ENCODE assay signal across 16 cellular contexts in genomic region chr3:100850156-100850555, GRCh38.
DNase-seq lines count a peak whose midpoint lies in the region; ATAC-seq and TF ChIP-seq lines count a peak whose summit lies in the region.
"Had no signal": no experiment of that assay in that cellular context is flagged by ENCODE, and none has a peak within 500 bp of the region (broad histone marks: within the 10 kb centered on the region; RNA-seq: fewer than 3 reads in every experiment).

No MANE protein-coding gene starts in this region.

- H2BK12ac ChIP-seq in trophoblast cell (ENCODE audit: low read length) = no peak overlapping the region

- H4K5ac ChIP-seq in IMR-90 (ENCODE audit: low read depth, low read length) = no peak overlapping the region

- H3K4ac ChIP-seq in IMR-90 (ENCODE audit: low read depth, low read length) = no peak overlapping the region
- no peak overlapping the region for H3K4ac ChIP-seq in trophoblast cell (ENCODE audit: low read depth, low read length)

- H3K9ac ChIP-seq in IMR-90 (ENCODE audit: low read depth, low read length) (no peak overlapping the region), trophoblast cell (ENCODE audit: low read length) (no peak overlapping the region)
- H3K9ac ChIP-seq: BLaER1 treated with 17β-estradiol and CSF1 and Interleukin-3, amounts not matched to agents 10 nM and 100 nM had no signal

- no peaks in the 10 kb centered on the region for H3K36me3 ChIP-seq in IMR-90 (ENCODE audit: control insufficient read depth, insufficient read depth, low read length)
- no peaks in the 10 kb centered on the region for H3K36me3 ChIP-seq in trophoblast cell (ENCODE audit: control insufficient read depth in 1 of 2, insufficient read depth in 2 of 2, low read length in 2 of 2)
- H3K36me3 ChIP-seq: BLaER1 treated with 17β-estradiol and CSF1 and Interleukin-3, amounts not matched to agents 10 nM and 100 nM had no signal

- no peak for TF ChIP-seq POLR2A in IMR-90 (IDR thresholded peaks at IDR 0.05; ENCODE audit: low read depth, low read length)

- H3K27ac ChIP-seq in IMR-90 (ENCODE audit: insufficient read depth, low read length) (no peak overlapping the region), trophoblast cell (ENCODE audit: low read depth, low read length) (no peak overlapping the region)
- H3K27ac ChIP-seq: BLaER1 treated with 17β-estradiol and CSF1 and Interleukin-3, amounts not matched to agents 10 nM and 100 nM; C4-2B had no signal

- CTCF ChIA-PET in IMR-90 (lab: Yijun Ruan, JAX) = interaction anchor here (0.6 kb wide), 1 partner anchor 16 kb away, joined by 9 read pairs; no protein-coding TSS in a partner anchor

- H2BK5ac ChIP-seq in IMR-90 (ENCODE audit: low read depth, low read length, poor library complexity, severe bottlenecking) (no peak overlapping the region), trophoblast cell (ENCODE audit: low read depth, low read length, poor library complexity) (no peak overlapping the region)

- no peak overlapping the region for H3K56ac ChIP-seq in IMR-90 (ENCODE audit: extremely low read depth, insufficient read depth, low read length)

- no peak overlapping the region for H4K12ac ChIP-seq in trophoblast cell (ENCODE audit: low read depth, low read length)

- H2AFZ ChIP-seq in IMR-90 (replicated peaks; ENCODE audit: low read length, poor library complexity) = no peak overlapping the region
- no peak overlapping the region for H2AFZ ChIP-seq in trophoblast cell (ENCODE audit: insufficient read depth, low read length, poor library complexity)

- H3K27me3 ChIP-seq in IMR-90 (ENCODE audit: control insufficient read depth, insufficient read depth, low read length) = no peaks in the 10 kb centered on the region
- H3K27me3 ChIP-seq in trophoblast cell (ENCODE audit: insufficient read depth, low read length) = no peaks in the 10 kb centered on the region
- H3K27me3 ChIP-seq: BLaER1 treated with 17β-estradiol and CSF1 and Interleukin-3, amounts not matched to agents 10 nM and 100 nM had no signal

- H3K4me1 ChIP-seq in IMR-90 (ENCODE audit: control insufficient read depth, insufficient read depth, low read length) = no peaks in the 10 kb centered on the region
- no peaks in the 10 kb centered on the region for H3K4me1 ChIP-seq in trophoblast cell (ENCODE audit: control insufficient read depth in 1 of 2, insufficient read depth in 2 of 2, low read length in 2 of 2)
- H3K4me1 ChIP-seq: BLaER1 treated with 17β-estradiol and CSF1 and Interleukin-3, amounts not matched to agents 10 nM and 100 nM; Caco-2 had no signal

- H4K91ac ChIP-seq in IMR-90 (ENCODE audit: insufficient read depth, low read depth, low read length) (no peak overlapping the region), trophoblast cell (ENCODE audit: low read depth, low read length) (no peak overlapping the region)

- H2AK5ac ChIP-seq in IMR-90 (ENCODE audit: low read depth, low read length) = no peak overlapping the region
- H2AK5ac ChIP-seq in trophoblast cell (ENCODE audit: low read length) = no peak overlapping the region

- DNase-seq in IMR-90 (peak; percentile 4), fibroblast of peridontal ligament (ENCODE audit: extremely low read depth) (peak; percentile 6), trophoblast cell (peak; percentile 67 to 85), NCI-H2227 treated with DMSO at 0.1 percent for 48 hours (lab: John Stamatoyannopoulos, UW) (no peak), NCI-H2107 treated with DMSO at 0.1 percent for 48 hours (lab: John Stamatoyannopoulos, UW; ENCODE audit: unreplicated experiment) (no peak)
- DNase-seq: 8988T; ACHN; Caco-2; Calu3; CD4-positive, alpha-beta T cell; CD8-positive, alpha-beta T cell; DMS79 treated with DMSO at 0.1 percent for 48 hours; GF-D8 had no signal

- H2BK15ac ChIP-seq in IMR-90 (ENCODE audit: low read depth, low read length) = no peak overlapping the region

- in situ Hi-C loops in IMR-90 (cut with MboI; ENCODE audit: low sequenced_read_pairs) = no loop called here

- H2AK9ac ChIP-seq in IMR-90 (replicated peaks; ENCODE audit: low read depth, low read length, poor library complexity) = no peak overlapping the region

- POLR2A ChIA-PET in IMR-90 (lab: Charles Lee; ENCODE audit: unreplicated experiment) = no interaction called here

- H3K9me3 ChIP-seq in IMR-90 (ENCODE audit: control insufficient read depth, insufficient read depth, low read length) = no peaks in the 10 kb centered on the region
- H3K9me3 ChIP-seq in trophoblast cell (ENCODE audit: insufficient read depth, low read depth, low read length) = no peaks in the 10 kb centered on the region
- H3K9me3 ChIP-seq: BLaER1 treated with 17β-estradiol and CSF1 and Interleukin-3, amounts not matched to agents 10 nM and 100 nM; Caco-2 had no signal

- no peak for ATAC-seq in IMR-90 (ENCODE audit: low read depth)
- ATAC-seq in GM18502 (IDR thresholded peaks at IDR 0.05; ENCODE audit: poor library complexity, unreplicated experiment) = no peak
- ATAC-seq: CD8-positive, alpha-beta T cell had no signal

- TF ChIP-seq RAD21 in IMR-90 (IDR thresholded peaks at IDR 0.05; ENCODE audit: low read length) = no peak

- H2BK120ac ChIP-seq in IMR-90 (ENCODE audit: low read depth, low read length) = no peak overlapping the region
- H2BK120ac ChIP-seq in trophoblast cell (ENCODE audit: insufficient read depth, low read length, poor library complexity) = no peak overlapping the region

- TF ChIP-seq CTCF in IMR-90 (conservative IDR thresholded peaks at IDR 0.05; ENCODE audit: low read depth, low read length) = no peak

- intact Hi-C loops in IMR-90 (cut with micrococcal nuclease) = no loop called here

- H4K8ac ChIP-seq in IMR-90 (ENCODE audit: low read depth in 2 of 2, low read length in 2 of 2) (no peak overlapping the region), trophoblast cell (ENCODE audit: low read depth, low read length) (no peak overlapping the region)

- no peak overlapping the region for H3K4me2 ChIP-seq in IMR-90 (ENCODE audit: low read depth, low read length)
- no peak overlapping the region for H3K4me2 ChIP-seq in trophoblast cell (ENCODE audit: low read length)
- H3K4me2 ChIP-seq: BLaER1 treated with 17β-estradiol and CSF1 and Interleukin-3, amounts not matched to agents 10 nM and 100 nM had no signal

- H3K14ac ChIP-seq in IMR-90 (replicated peaks; ENCODE audit: low read depth, low read length) = no peak overlapping the region
- H3K14ac ChIP-seq in trophoblast cell (ENCODE audit: low read length) = no peak overlapping the region

- no peak overlapping the region for H3K23ac ChIP-seq in IMR-90 (ENCODE audit: low read depth, low read length)
- no peak overlapping the region for H3K23ac ChIP-seq in trophoblast cell (ENCODE audit: low read length)

- no CpG with 5 or more reads among the region's 3 CpGs for WGBS in IMR-90 (ENCODE audit: extremely low coverage in 2 of 2, insufficient read length in 1 of 2), 2 experiments
- no CpG with 5 or more reads among the region's 3 CpGs for WGBS in trophoblast cell (ENCODE audit: extremely low coverage, insufficient coverage, insufficient read length)

- H3K4me3 ChIP-seq in IMR-90 (ENCODE audit: insufficient read depth, low read depth, low read length) = no peak overlapping the region
- no peak overlapping the region for H3K4me3 ChIP-seq in trophoblast cell (ENCODE audit: low read depth, low read length)
- H3K4me3 ChIP-seq: BLaER1 treated with 17β-estradiol and CSF1 and Interleukin-3, amounts not matched to agents 10 nM and 100 nM had no signal

- no peak overlapping the region for H2BK20ac ChIP-seq in IMR-90 (ENCODE audit: low read depth, low read length)

- H3K18ac ChIP-seq in IMR-90 (ENCODE audit: low read depth, low read length) (no peak overlapping the region), trophoblast cell (ENCODE audit: low read length) (no peak overlapping the region)

- H3K79me1 ChIP-seq in IMR-90 (ENCODE audit: low read depth in 1 of 2, low read length in 2 of 2) (no peaks in the 10 kb centered on the region), trophoblast cell (ENCODE audit: low read length) (no peaks in the 10 kb centered on the region)

- no peaks in the 10 kb centered on the region for H3K9me1 ChIP-seq in IMR-90 (ENCODE audit: insufficient read depth, low read length)

- no TSS peak for BruUV-seq in IMR-90 (replicated peaks; lab: Mats Ljungman, UMichigan)

- dilution Hi-C loops in IMR-90 (cut with HindIII; ENCODE audit: low sequenced_read_pairs, unreplicated experiment) = no loop called here

- no peaks in the 10 kb centered on the region for H3K79me2 ChIP-seq in trophoblast cell (ENCODE audit: control insufficient read depth, insufficient read depth, low read length, poor library complexity)

- no peaks in the 10 kb centered on the region for H4K20me1 ChIP-seq in IMR-90 (ENCODE audit: insufficient read depth, low read length)
- H4K20me1 ChIP-seq: BLaER1 treated with 17β-estradiol and CSF1 and Interleukin-3, amounts not matched to agents 10 nM and 100 nM had no signal

TF ChIP-seq in IMR-90, 13 proteins besides CTCF, POLR2A, EP300 and RAD21 (continues in another document):
- no peak for TF ChIP-seq CHD1 (IDR thresholded peaks at IDR 0.05; ENCODE audit: low read depth, low read length)
- TF ChIP-seq, protein P1, sequence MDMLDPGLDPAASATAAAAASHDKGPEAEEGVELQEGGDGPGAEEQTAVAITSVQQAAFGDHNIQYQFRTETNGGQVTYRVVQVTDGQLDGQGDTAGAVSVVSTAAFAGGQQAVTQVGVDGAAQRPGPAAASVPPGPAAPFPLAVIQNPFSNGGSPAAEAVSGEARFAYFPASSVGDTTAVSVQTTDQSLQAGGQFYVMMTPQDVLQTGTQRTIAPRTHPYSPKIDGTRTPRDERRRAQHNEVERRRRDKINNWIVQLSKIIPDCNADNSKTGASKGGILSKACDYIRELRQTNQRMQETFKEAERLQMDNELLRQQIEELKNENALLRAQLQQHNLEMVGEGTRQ (IDR thresholded peaks at IDR 0.05; ENCODE audit: low read depth, low read length) = no peak
- TF ChIP-seq BHLHE40 (IDR thresholded peaks at IDR 0.05; ENCODE audit: low read depth, low read length) = no peak
- no peak for TF ChIP-seq CEBPB (IDR thresholded peaks at IDR 0.05; ENCODE audit: low read depth, low read length)
- TF ChIP-seq, protein P2, sequence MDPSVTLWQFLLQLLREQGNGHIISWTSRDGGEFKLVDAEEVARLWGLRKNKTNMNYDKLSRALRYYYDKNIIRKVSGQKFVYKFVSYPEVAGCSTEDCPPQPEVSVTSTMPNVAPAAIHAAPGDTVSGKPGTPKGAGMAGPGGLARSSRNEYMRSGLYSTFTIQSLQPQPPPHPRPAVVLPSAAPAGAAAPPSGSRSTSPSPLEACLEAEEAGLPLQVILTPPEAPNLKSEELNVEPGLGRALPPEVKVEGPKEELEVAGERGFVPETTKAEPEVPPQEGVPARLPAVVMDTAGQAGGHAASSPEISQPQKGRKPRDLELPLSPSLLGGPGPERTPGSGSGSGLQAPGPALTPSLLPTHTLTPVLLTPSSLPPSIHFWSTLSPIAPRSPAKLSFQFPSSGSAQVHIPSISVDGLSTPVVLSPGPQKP (IDR thresholded peaks at IDR 0.05; ENCODE audit: borderline replicate concordance, low read depth, low read length) = no peak
- no peak for TF ChIP-seq MAFK (IDR thresholded peaks at IDR 0.05; ENCODE audit: low read depth, low read length)
- TF ChIP-seq MAZ (IDR thresholded peaks at IDR 0.05; ENCODE audit: borderline replicate concordance, low read depth, low read length) = no peak
- TF ChIP-seq RFX5 (IDR thresholded peaks at IDR 0.05; ENCODE audit: low read depth, low read length) = no peak
- TF ChIP-seq FOS (IDR thresholded peaks at IDR 0.05; ENCODE audit: low read depth, low read length) = no peak

Comparison
In these comparisons a context has a peak if more than half of its experiments do, and no peak if none do; other contexts are left out.
1. DNase-seq: peak in IMR-90 (single experiment), fibroblast of peridontal ligament (single experiment) and trophoblast cell (2 of 2); none in NCI-H2227 treated with DMSO at 0.1 percent for 48 hours (single experiment) and NCI-H2107 treated with DMSO at 0.1 percent for 48 hours (single experiment).